In the genomic region with DNA sequence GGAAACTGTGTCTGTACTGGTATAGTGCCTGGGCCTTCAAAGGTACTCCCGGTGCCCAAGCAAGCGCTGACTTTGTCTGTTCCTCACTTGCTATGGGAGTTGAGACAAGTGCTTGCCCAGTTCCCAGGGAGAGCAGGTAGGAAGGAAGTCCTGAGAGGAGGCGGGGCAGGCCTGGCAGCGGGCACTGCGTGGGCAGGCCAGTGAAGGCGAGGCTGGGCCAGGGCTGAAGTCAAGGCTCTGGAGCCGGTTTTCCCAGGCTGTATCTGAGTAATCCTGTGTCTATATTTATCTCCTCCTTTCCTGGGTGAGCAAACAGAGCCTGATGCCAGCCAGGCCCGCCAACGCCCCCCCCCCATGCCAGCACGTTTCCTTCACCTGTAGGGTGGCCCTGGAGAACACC, we compare ENCODE assay signal across 14 cellular contexts. TPM values are rescaled to one million over a fixed set of nuclear protein-coding genes. Genes with fewer than 3 reads are reported as not detected.
DNase-seq lines count a peak whose midpoint lies in the region; ATAC-seq and FAIRE-seq lines count a peak whose summit lies in the region.
"Had no signal": no experiment of that assay in that cellular context is flagged by ENCODE, and none has a peak within 500 bp of the region (broad histone marks: within the 10 kb centered on the region; RNA-seq: fewer than 3 reads in every experiment).

No MANE protein-coding gene starts in this region.

- POLR2A ChIA-PET in activated CD4-positive, alpha-beta memory T cell treated with anti-CD3 and anti-CD28 coated beads for 36 hours (lab: Charles Lee): no interaction called here

- CTCF ChIA-PET in activated CD4-positive, alpha-beta memory T cell treated with anti-CD3 and anti-CD28 coated beads for 36 hours (lab: Charles Lee): no interaction called here

- no peak overlapping the region for H3K4me3 ChIP-seq in small intestine (ENCODE audit: low read depth in 1 of 2, low read length in 2 of 2)
- H3K4me3 ChIP-seq: HAP-1, SJCRH30 had no signal

- intact Hi-C loops in activated CD4-positive, alpha-beta memory T cell treated with anti-CD3 and anti-CD28 coated beads for 36 hours (cut with micrococcal nuclease): no loop called here

- no peak overlapping the region for H3K4me3 Mint-ChIP-seq in activated CD4-positive, alpha-beta memory T cell treated with anti-CD3 and anti-CD28 coated beads for 36 hours
- H3K4me3 Mint-ChIP-seq: activated CD8-positive, alpha-beta T cell treated with anti-CD3 and anti-CD28 coated beads, Interleukin-2, amount 10 ng/mL, durations not matched to agents 7 days and 5 days; natural killer cell treated with Interleukin-12 subunit alpha and Interleukin-12 subunit beta and Interleukin-15 and Interleukin-18, amount 100 ng/mL, for 72 hours had no signal

- no peaks in the 10 kb centered on the region for H3K36me3 ChIP-seq in small intestine (ENCODE audit: control insufficient read depth in 2 of 2, insufficient read depth in 2 of 2, low read length in 2 of 2)
- H3K36me3 ChIP-seq: HAP-1, SJCRH30 had no signal

- H3K27me3 ChIP-seq in small intestine (ENCODE audit: control insufficient read depth in 2 of 2, insufficient read depth in 2 of 2, low read length in 2 of 2): no peaks in the 10 kb centered on the region
- H3K27me3 ChIP-seq: SJCRH30 had no signal

- no peak for ATAC-seq in GM19351 (IDR thresholded peaks at IDR 0.05; ENCODE audit: unreplicated experiment)
- ATAC-seq: activated CD8-positive, alpha-beta T cell treated with anti-CD3 and anti-CD28 coated beads, Interleukin-2, amount 10 ng/mL, durations not matched to agents 7 days and 5 days; natural killer cell treated with Interleukin-12 subunit alpha and Interleukin-12 subunit beta and Interleukin-15 and Interleukin-18, amount 100 ng/mL, for 72 hours had no signal

- peaks cover 11% of the 10 kb centered on the region for H3K27me3 Mint-ChIP-seq in activated CD4-positive, alpha-beta memory T cell treated with anti-CD3 and anti-CD28 coated beads for 36 hours

- peak overlapping the region; percentile 69 to 84 for H3K27ac ChIP-seq in small intestine (ENCODE audit: low read depth in 1 of 2, low read length in 1 of 2)
- H3K27ac ChIP-seq in caudate nucleus (ENCODE audit: low read depth, low read length): no peak overlapping the region
- H3K27ac ChIP-seq: HL-60, SJCRH30 had no signal

- no peaks in the 10 kb centered on the region for H3K36me3 Mint-ChIP-seq in activated CD4-positive, alpha-beta memory T cell treated with anti-CD3 and anti-CD28 coated beads for 36 hours
- H3K36me3 Mint-ChIP-seq: natural killer cell treated with Interleukin-12 subunit alpha and Interleukin-12 subunit beta and Interleukin-15 and Interleukin-18, amount 100 ng/mL, for 72 hours had no signal

- peaks cover 3 to 11% of the 10 kb centered on the region in 2 donors for H3K4me1 ChIP-seq in small intestine (ENCODE audit: control insufficient read depth in 2 of 2, insufficient read depth in 1 of 2, low read depth in 1 of 2, low read length in 1 of 2)

- H3K27ac Mint-ChIP-seq in activated CD4-positive, alpha-beta memory T cell treated with anti-CD3 and anti-CD28 coated beads for 36 hours: no peak overlapping the region
- H3K27ac Mint-ChIP-seq: activated CD8-positive, alpha-beta T cell treated with anti-CD3 and anti-CD28 coated beads, Interleukin-2, amount 10 ng/mL, durations not matched to agents 7 days and 5 days; natural killer cell treated with Interleukin-12 subunit alpha and Interleukin-12 subunit beta and Interleukin-15 and Interleukin-18, amount 100 ng/mL, for 72 hours had no signal

- H3K4me1 Mint-ChIP-seq in activated CD4-positive, alpha-beta memory T cell treated with anti-CD3 and anti-CD28 coated beads for 36 hours (ENCODE audit: low read depth): peaks cover 4% of the 10 kb centered on the region

- peak; percentile 93 for DNase-seq in HT-29 (ENCODE audit: low spot score)
- DNase-seq in astrocyte of the hippocampus (ENCODE audit: low read depth, low spot score): peak; percentile 48
- DNase-seq in kidney glomerular epithelial cell (lab: John Stamatoyannopoulos, UW): peak; percentile 89
- peak; percentile 85 for DNase-seq in small intestine
- no peak for DNase-seq in activated CD4-positive, alpha-beta memory T cell treated with anti-CD3 and anti-CD28 coated beads for 36 hours
- DNase-seq in caudate nucleus (lab: John Stamatoyannopoulos, UW): no peak
- DNase-seq in amniotic stem cell (lab: John Stamatoyannopoulos, UW): no peak
- DNase-seq: activated CD8-positive, alpha-beta T cell treated with anti-CD3 and anti-CD28 coated beads, Interleukin-2, amount 10 ng/mL, durations not matched to agents 7 days and 5 days; SJCRH30 had no signal

- WGBS in small intestine, 3 donors: 22 to 59% (median 22%) methylated on average over 10 of the region's 10 CpGs

- no peaks in the 10 kb centered on the region for H3K9me3 ChIP-seq in small intestine (ENCODE audit: control insufficient read depth, low read depth)
- H3K9me3 ChIP-seq: HAP-1, SJCRH30 had no signal

- no peak for FAIRE-seq in small intestine (lab: Jason Lieb, UNC)

- H3K9me3 Mint-ChIP-seq in activated CD4-positive, alpha-beta memory T cell treated with anti-CD3 and anti-CD28 coated beads for 36 hours: no peaks in the 10 kb centered on the region
- H3K9me3 Mint-ChIP-seq: natural killer cell treated with Interleukin-12 subunit alpha and Interleukin-12 subunit beta and Interleukin-15 and Interleukin-18, amount 100 ng/mL, for 72 hours had no signal

RNA-seq across cellular contexts. Expression of a gene that starts 15.9 kb away (rescaled TPM):
- 0.37 and 0.46 TPM in 2 replicates for total RNA-seq in HT-29 (2014; rRNA removed; shearing (Covaris generic))
- 10 to 100 TPM in 2 of 3 donors, 1 to 10 TPM in 1; 5.5 to 22.8 (median 13.5) TPM for polyA plus RNA-seq in small intestine
- total RNA-seq in activated CD4-positive, alpha-beta memory T cell treated with anti-CD3 and anti-CD28 coated beads for 36 hours: not detected
- total RNA-seq: activated CD8-positive, alpha-beta T cell treated with anti-CD3 and anti-CD28 coated beads, Interleukin-2, amount 10 ng/mL, durations not matched to agents 7 days and 5 days; fibroblast of villous mesenchyme; natural killer cell treated with Interleukin-12 subunit alpha and Interleukin-12 subunit beta and Interleukin-15 and Interleukin-18, amount 100 ng/mL, for 72 hours had no signal

Comparison
In these comparisons a context has a peak if more than half of its experiments do, and no peak if none do; other contexts are left out.
1. DNase-seq: peak in HT-29 (single experiment), astrocyte of the hippocampus (single experiment), kidney glomerular epithelial cell (single experiment) and small intestine (single experiment); none in activated CD4-positive, alpha-beta memory T cell treated with anti-CD3 and anti-CD28 coated beads for 36 hours (single experiment), caudate nucleus (0 of 61) and amniotic stem cell (single experiment).